ENCODE assay signal across 10 cellular contexts in genomic region chr7:73909051-73909941, GRCh38.
DNase-seq lines count a peak whose midpoint lies in the region; ATAC-seq and TF ChIP-seq lines count a peak whose summit lies in the region.
"Had no signal": no experiment of that assay in that cellular context is flagged by ENCODE, and none has a peak within 500 bp of the region (broad histone marks: within the 10 kb centered on the region; RNA-seq: fewer than 3 reads in every experiment).

No MANE protein-coding gene starts in this region.

- peak; percentile 34 for TF ChIP-seq POLR2A in NB4 (IDR thresholded peaks at IDR 0.05; ENCODE audit: extremely low read depth, insufficient read length)

- H3K4me1 Mint-ChIP-seq in dendritic cell treated with granulocyte-macrophage colony-stimulating factor and Interleukin-4, amounts not matched to agents 40 ng/mL and 50 ng/mL, for 4 days (ENCODE audit: low read depth), result peaks cover 25% of the 10 kb centered on the region
- no peaks in the 10 kb centered on the region for H3K4me1 Mint-ChIP-seq in stimulated activated naive CD8-positive, alpha-beta T cell treated with anti-CD3 and anti-CD28 coated beads, Interleukin-15, amount 100 ng/mL, for 72 hours

- no peak for ATAC-seq in HG03565 (IDR thresholded peaks at IDR 0.05; ENCODE audit: unreplicated experiment)
- ATAC-seq in stimulated activated naive CD8-positive, alpha-beta T cell treated with anti-CD3 and anti-CD28 coated beads, Interleukin-15, amount 100 ng/mL, for 72 hours, result no peak

- H3K36me3 Mint-ChIP-seq in dendritic cell treated with granulocyte-macrophage colony-stimulating factor and Interleukin-4, amounts not matched to agents 40 ng/mL and 50 ng/mL, for 4 days (ENCODE audit: low read depth), result no peaks in the 10 kb centered on the region

- intact Hi-C loops in dendritic cell treated with granulocyte-macrophage colony-stimulating factor and Interleukin-4, amounts not matched to agents 40 ng/mL and 50 ng/mL, for 4 days (cut with micrococcal nuclease), result no loop called here

- no peaks in the 10 kb centered on the region for H3K9me3 Mint-ChIP-seq in dendritic cell treated with granulocyte-macrophage colony-stimulating factor and Interleukin-4, amounts not matched to agents 40 ng/mL and 50 ng/mL, for 4 days
- H3K9me3 Mint-ChIP-seq in stimulated activated naive CD8-positive, alpha-beta T cell treated with anti-CD3 and anti-CD28 coated beads, Interleukin-15, amount 100 ng/mL, for 72 hours, result no peaks in the 10 kb centered on the region

- H3K27me3 Mint-ChIP-seq in dendritic cell treated with granulocyte-macrophage colony-stimulating factor and Interleukin-4, amounts not matched to agents 40 ng/mL and 50 ng/mL, for 4 days, result peaks cover 1% of the 10 kb centered on the region
- peaks cover 17% of the 10 kb centered on the region for H3K27me3 Mint-ChIP-seq in stimulated activated naive CD8-positive, alpha-beta T cell treated with anti-CD3 and anti-CD28 coated beads, Interleukin-15, amount 100 ng/mL, for 72 hours

- no peak overlapping the region for H3K4me3 ChIP-seq in NB4 (ENCODE audit: low read depth, low read length)

- TF ChIP-seq CTCF in NB4 (IDR thresholded peaks at IDR 0.05; ENCODE audit: low read depth, low read length), result no peak

- peak; percentile 19 for DNase-seq in D341Med (ENCODE audit: low spot score)
- peak; percentile 90 for DNase-seq in NB4 (ENCODE audit: low read depth)
- peak; percentile 11 for DNase-seq in midbrain (lab: John Stamatoyannopoulos, UW)
- DNase-seq in NCI-H446 (lab: John Stamatoyannopoulos, UW), result no peak
- DNase-seq in NCI-H1417 treated with DMSO at 0.1 percent for 48 hours (lab: John Stamatoyannopoulos, UW), result no peak
- no peak for DNase-seq in stimulated activated naive CD8-positive, alpha-beta T cell treated with anti-CD3 and anti-CD28 coated beads, Interleukin-15, amount 100 ng/mL, for 72 hours
- DNase-seq: activated T-cell treated with anti-CD3 and anti-CD28 coated beads for 4 hours, NCI-H2029 treated with DMSO at 0.1 percent for 48 hours had no signal

- peak overlapping the region; percentile 13 for H3K4me3 Mint-ChIP-seq in dendritic cell treated with granulocyte-macrophage colony-stimulating factor and Interleukin-4, amounts not matched to agents 40 ng/mL and 50 ng/mL, for 4 days
- H3K4me3 Mint-ChIP-seq in stimulated activated naive CD8-positive, alpha-beta T cell treated with anti-CD3 and anti-CD28 coated beads, Interleukin-15, amount 100 ng/mL, for 72 hours, result no peak overlapping the region

- H3K27ac Mint-ChIP-seq in dendritic cell treated with granulocyte-macrophage colony-stimulating factor and Interleukin-4, amounts not matched to agents 40 ng/mL and 50 ng/mL, for 4 days, result peak overlapping the region; percentile 76
- no peak overlapping the region for H3K27ac Mint-ChIP-seq in stimulated activated naive CD8-positive, alpha-beta T cell treated with anti-CD3 and anti-CD28 coated beads, Interleukin-15, amount 100 ng/mL, for 72 hours

Comparison
In these comparisons a context has a peak if more than half of its experiments do, and no peak if none do; other contexts are left out.
1. DNase-seq: peak in D341Med (single experiment), NB4 (single experiment) and midbrain (single experiment); none in NCI-H446 (0 of 2), NCI-H1417 treated with DMSO at 0.1 percent for 48 hours (single experiment) and stimulated activated naive CD8-positive, alpha-beta T cell treated with anti-CD3 and anti-CD28 coated beads, Interleukin-15, amount 100 ng/mL, for 72 hours (0 of 2).